20 cellular contexts compared by ENCODE assay signal in genomic region chr10:35933491-35933890, GRCh38.
DNase-seq lines count a peak whose midpoint lies in the region; ATAC-seq, FAIRE-seq and TF ChIP-seq lines count a peak whose summit lies in the region.
"Had no signal": no experiment of that assay in that cellular context is flagged by ENCODE, and none has a peak within 500 bp of the region (broad histone marks: within the 10 kb centered on the region; RNA-seq: fewer than 3 reads in every experiment).

No MANE protein-coding gene starts in this region.

- H4K20me1 ChIP-seq in hepatocyte (ENCODE audit: insufficient read depth, poor library complexity, severe bottlenecking) (no peaks in the 10 kb centered on the region), HepG2 (ENCODE audit: insufficient read depth, low read length) (no peaks in the 10 kb centered on the region)

- TF ChIP-seq RAD21 in HepG2 (CRISPR knock-in tag; IDR thresholded peaks at IDR 0.05), result no peak

- 85% methylated on average over 1 of the region's 1 CpG for WGBS in hepatocyte (ENCODE audit: low lambda C conversion rate, missing lambda C conversion rate)
- 0% methylated on average over 1 of the region's 1 CpG for WGBS in HepG2 (ENCODE audit: low lambda C conversion rate)

- peak overlapping the region; percentile 9 for H3K4me2 ChIP-seq in hepatocyte
- peak overlapping the region; percentile 18; the same call in 1 of the 2 replicates for H3K4me2 ChIP-seq in HepG2 (ENCODE audit: low read depth, low read length)
- H3K4me2 ChIP-seq: GM23338 had no signal

- H3K4me3 ChIP-seq in hepatocyte, result no peak overlapping the region
- no peak overlapping the region for H3K4me3 ChIP-seq in HepG2 (replicated peaks in 1 of 3; ENCODE audit: insufficient read depth in 1 of 3, low read depth in 2 of 3, low read length in 3 of 3)
- no peak overlapping the region for H3K4me3 ChIP-seq in HAP-1
- H3K4me3 ChIP-seq: GM23338 had no signal

- FAIRE-seq in HepG2 (lab: Jason Lieb, UNC) (peak; percentile 44), frontal cortex (lab: Jason Lieb, UNC) (no peak), H54 (lab: Jason Lieb, UNC) (no peak)
- FAIRE-seq: D721Med, GM12891, GM18507 had no signal

- H3K79me2 ChIP-seq in hepatocyte (no peaks in the 10 kb centered on the region), HepG2 (ENCODE audit: insufficient read depth, low read length) (no peaks in the 10 kb centered on the region)

- in situ Hi-C loops in HepG2 (cut with HindIII; ENCODE audit: extremely low pct_ligation_motif_present, low pct_unique_long_range_greater_than_20kb), result no loop called here
- in situ Hi-C loops in HAP-1 (cut with MboI; ENCODE audit: low sequenced_read_pairs), result no loop called here

- DNase-seq in HuH-7 (ENCODE audit: low spot score) (peak; percentile 6), hepatocyte (ENCODE audit: low spot score) (no peak), HepG2 (ENCODE audit: low spot score) (peak; percentile 40), HAP-1 (ENCODE audit: low spot score in 2 of 2) (no peak), frontal cortex (ENCODE audit: low spot score in 2 of 2) (no peak), H54 (ENCODE audit: insufficient read length, low spot score) (no peak)
- DNase-seq: 8988T; C1 segment of cervical spinal cord; CD4-positive, alpha-beta memory T cell; DMS 273 treated with DMSO at 0.1 percent for 48 hours; DMS79; EL; GDM1; HCEC 1CT had no signal

- TF ChIP-seq CTCF in hepatocyte (IDR thresholded peaks at IDR 0.05; ENCODE audit: poor library complexity) (no peak), HepG2 (CRISPR knock-in tag; IDR thresholded peaks at IDR 0.05) (no peak)

- POLR2A ChIA-PET in HepG2 (lab: Yijun Ruan, JAX), result no interaction called here

- ATAC-seq in HepG2 (peak; percentile 77), HG03139 (IDR thresholded peaks at IDR 0.05; ENCODE audit: unreplicated experiment) (no peak)
- ATAC-seq: GM23338 had no signal

- intact Hi-C loops in HepG2 (cut with micrococcal nuclease; ENCODE audit: unreplicated experiment), result loop anchor here (10.0 kb wide), 1 partner anchor 299 kb away; no protein-coding TSS in a partner anchor

- H3K9me3 ChIP-seq in hepatocyte (ENCODE audit: low read depth) (no peaks in the 10 kb centered on the region), HepG2 (ENCODE audit: low read length) (no peaks in the 10 kb centered on the region), HAP-1 (no peaks in the 10 kb centered on the region)
- H3K9me3 ChIP-seq: Caco-2 had no signal

- H3K27me3 ChIP-seq in hepatocyte (no peaks in the 10 kb centered on the region), HepG2 (ENCODE audit: control insufficient read depth in 1 of 2, insufficient read depth in 2 of 2, low read length in 2 of 2) (no peaks in the 10 kb centered on the region), HAP-1 (ENCODE audit: low read depth) (no peaks in the 10 kb centered on the region)

- peak in 1 of 2 experiments; percentile 18; a peak in 1 of 4 replicates for TF ChIP-seq EP300 in HepG2 (IDR thresholded peaks at IDR 0.05; ENCODE audit: low read depth in 2 of 2, low read length in 2 of 2)
- TF ChIP-seq EP300 in HepG2 (CRISPR knock-in tag; IDR thresholded peaks at IDR 0.05; ENCODE audit: borderline replicate concordance), result no peak

- TF ChIP-seq POLR2A in HepG2 (IDR thresholded peaks at IDR 0.05; ENCODE audit: insufficient read depth in 1 of 2, low read depth in 2 of 2, low read length in 2 of 2) (no peak), H54 (IDR thresholded peaks at IDR 0.05; ENCODE audit: low read depth, low read length) (no peak)

- no peak overlapping the region for H3K9ac ChIP-seq in HepG2 (ENCODE audit: insufficient read depth, low read depth, low read length)

- H3K4me1 ChIP-seq in hepatocyte (ENCODE audit: insufficient read depth), result peaks cover 12% of the 10 kb centered on the region
- peaks cover 21% of the 10 kb centered on the region for H3K4me1 ChIP-seq in HepG2 (ENCODE audit: insufficient read depth, low read length)
- no peaks in the 10 kb centered on the region for H3K4me1 ChIP-seq in HAP-1

- CTCF ChIA-PET in HepG2 (lab: Yijun Ruan, JAX; ENCODE audit: low intra/inter-chr PET ratio, low total read pairs), result no interaction called here

- H3K27ac ChIP-seq in hepatocyte (peak overlapping the region; percentile 23), HepG2 (ENCODE audit: extremely low read length, insufficient read depth, low read length) (no peak overlapping the region)

- no TSS peak for BruUV-seq in HepG2 (replicated peaks; lab: Mats Ljungman, UMichigan)

- no peaks in the 10 kb centered on the region for H3K36me3 ChIP-seq in hepatocyte (replicated peaks; ENCODE audit: insufficient read depth, low read depth)
- H3K36me3 ChIP-seq in HepG2 (replicated peaks in 1 of 2; ENCODE audit: control insufficient read depth in 1 of 2, insufficient read depth in 2 of 2, low read length in 2 of 2), result no peaks in the 10 kb centered on the region
- no peaks in the 10 kb centered on the region for H3K36me3 ChIP-seq in HAP-1 (replicated peaks)

- no peaks in the 10 kb centered on the region for H3K9me2 ChIP-seq in hepatocyte (replicated peaks; ENCODE audit: insufficient read depth)

- no peak overlapping the region for H2AFZ ChIP-seq in hepatocyte
- H2AFZ ChIP-seq in HepG2 (ENCODE audit: low read length), result no peak overlapping the region
- H2AFZ ChIP-seq: GM23338 had no signal

TF ChIP-seq in HepG2, 621 proteins besides CTCF, POLR2A, EP300 and RAD21 (continues in another document):
- TF ChIP-seq HOXA3 (CRISPR knock-in tag; IDR thresholded peaks at IDR 0.05) (no peak), ZNF530 (CRISPR knock-in tag; IDR thresholded peaks at IDR 0.05; ENCODE audit: low read depth) (no peak), ZFP36L1 (CRISPR knock-in tag; IDR thresholded peaks at IDR 0.05) (no peak), FOXA1 (IDR thresholded peaks at IDR 0.05) (no peak), FOXA1 (CRISPR knock-in tag; IDR thresholded peaks at IDR 0.05) (peak; percentile 33; the same call in 1 of the 2 replicates), AHDC1 (CRISPR knock-in tag; IDR thresholded peaks at IDR 0.05; ENCODE audit: borderline replicate concordance) (peak; percentile 31; the same call in 1 of the 2 replicates), AFF4 (CRISPR knock-in tag; IDR thresholded peaks at IDR 0.05) (no peak)

Comparison
In these comparisons a context has a peak if more than half of its experiments do, and no peak if none do; other contexts are left out.
1. DNase-seq: peak in HuH-7 (single experiment) and HepG2 (single experiment); none in hepatocyte (single experiment), HAP-1 (0 of 2), frontal cortex (0 of 2) and H54 (single experiment).